ENCODE assay signal across 20 cellular contexts in genomic region chr9:117656007-117656406, GRCh38. TPM values are rescaled to one million over a fixed set of nuclear protein-coding genes. Genes with fewer than 3 reads are reported as not detected.
"Had no signal": no experiment of that assay in that cellular context is flagged by ENCODE, and none has a peak within 500 bp of the region (broad histone marks: within the 10 kb centered on the region; RNA-seq: fewer than 3 reads in every experiment).

No MANE protein-coding gene starts in this region.

- H3K27me3 ChIP-seq: cardiac muscle cell, foreskin keratinocyte, heart right ventricle, sigmoid colon had no signal

- H3K36me3 ChIP-seq: cardiac muscle cell, heart right ventricle, lower lobe of right lung, sigmoid colon, thoracic aorta had no signal

- H3K27ac ChIP-seq: cardiac muscle cell, foreskin keratinocyte, heart right ventricle, lower lobe of right lung, psoas muscle, sigmoid colon, thoracic aorta had no signal

- H3K4me3 ChIP-seq: cardiac muscle cell, heart right ventricle, lower lobe of right lung, psoas muscle, sigmoid colon, thoracic aorta had no signal

- DNase-seq: activated CD4-positive, alpha-beta T cell treated with anti-CD3 and anti-CD28 coated beads for 4 hours; activated CD8-positive, alpha-beta memory T cell treated with anti-CD3 and anti-CD28 coated beads, Interleukin-2, amount 50 U/mL, for 4 hours; activated CD8-positive, alpha-beta T cell treated with anti-CD3 and anti-CD28 coated beads for 36 hours; activated gamma-delta T cell treated with Interleukin-2 at 50 U/mL for 16 hours; activated naive CD8-positive, alpha-beta T cell treated with anti-CD3 and anti-CD28 coated beads for 36 hours; activated T-cell treated with anti-CD3 and anti-CD28 coated beads, Interleukin-2, amount 50 U/mL, for 72 hours; cortex of kidney; effector memory CD8-positive, alpha-beta T cell; foreskin keratinocyte; heart right ventricle; lower lobe of right lung; natural killer cell; psoas muscle; sigmoid colon; SK-N-SH; stimulated activated CD4-positive, alpha-beta T cell treated with anti-CD3 and anti-CD28 coated beads, Interleukin-2, amount 100 ng/mL, for 48 hours; stimulated activated naive CD4-positive, alpha-beta T cell treated with Interleukin-2 at 50 U/mL for 16 hours; T-helper 1 cell had no signal

RNA-seq across cellular contexts. Expression of gene TLR4, which starts 48.2 kb away (rescaled TPM):
- total RNA-seq: activated CD8-positive, alpha-beta T cell treated with anti-CD3 and anti-CD28 coated beads for 36 hours; activated naive CD8-positive, alpha-beta T cell treated with anti-CD3 and anti-CD28 coated beads for 36 hours; foreskin keratinocyte had no signal
